Comparison of ENCODE assay signal across 9 cellular contexts in the genomic region with DNA sequence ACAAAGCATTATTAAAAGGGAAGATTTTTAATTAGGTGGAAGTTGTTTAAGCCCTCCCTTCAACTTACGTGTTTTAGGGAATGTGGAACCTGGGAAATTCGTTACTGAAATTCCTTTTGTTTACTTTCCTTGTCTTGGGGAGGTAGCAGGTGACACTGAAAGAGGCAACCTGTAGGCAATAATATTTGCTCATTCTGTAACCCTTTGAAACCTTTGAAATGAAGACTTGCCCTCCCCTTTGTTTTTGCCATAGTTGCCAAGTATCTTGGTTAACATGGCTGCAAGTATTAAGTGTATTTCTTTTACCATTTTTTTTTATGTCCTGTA. TPM values are rescaled to one million over a fixed set of nuclear protein-coding genes. Genes with fewer than 3 reads are reported as not detected.
A peak's percentile ranks its signal among the peaks of the same experiment; 100 is the strongest.
DNase-seq lines count a peak whose midpoint lies in the region; ATAC-seq and TF ChIP-seq lines count a peak whose summit lies in the region.
"Had no signal": no experiment of that assay in that cellular context is flagged by ENCODE, and none has a peak within 500 bp of the region (broad histone marks: within the 10 kb centered on the region; RNA-seq: fewer than 3 reads in every experiment).

No MANE protein-coding gene starts in this region.

- H3K79me2 ChIP-seq in HCT116 (ENCODE audit: insufficient read depth, low read length) = peaks cover 55% of the 10 kb centered on the region
- H3K79me2 ChIP-seq in hepatocyte = peaks cover 60% of the 10 kb centered on the region

- H3K36me3 ChIP-seq in HCT116 (ENCODE audit: control insufficient read depth in 1 of 2, insufficient read depth in 2 of 2, low read length in 2 of 2) (0 out of 4 replicates have a peak, but pooled peaks cover 0 to 5% of the 10 kb centered on the region in 2 experiments), hepatocyte (replicated peaks; ENCODE audit: insufficient read depth, low read depth) (no peaks in the 10 kb centered on the region), skeletal muscle tissue (ENCODE audit: control insufficient read depth in 3 of 3, insufficient read depth in 3 of 3, low read length in 3 of 3) (peaks cover 0 to 5% (median 0%) of the 10 kb centered on the region in 3 donors)

- POLR2A ChIA-PET in HCT116 (lab: Charles Lee) = no interaction called here
- POLR2A ChIA-PET in activated B cell treated with CpG ODN at 0.5 μM for 24 hours (lab: Charles Lee) = interaction anchor here (0.6 to 3.3 kb wide), 2 partner anchors 42 to 126 kb away, joined by 3 to 29 read pairs; no protein-coding TSS in a partner anchor

- 16% methylated on average over 2 of the region's 2 CpGs for WGBS in hepatocyte (ENCODE audit: low lambda C conversion rate, missing lambda C conversion rate)

- peaks cover 59% of the 10 kb centered on the region for H3K4me1 Mint-ChIP-seq in activated B cell treated with CpG ODN at 0.5 μM for 24 hours

- H3K9ac ChIP-seq in HCT116 (ENCODE audit: low read length) (peak overlapping the region; percentile 64; the same call in 1 of the 2 replicates), skeletal muscle tissue (ENCODE audit: low read depth in 1 of 3, low read length in 3 of 3) (peak overlapping the region in 1 of 3 donors; percentile 85)

- no peaks in the 10 kb centered on the region for H3K9me3 Mint-ChIP-seq in activated B cell treated with CpG ODN at 0.5 μM for 24 hours

- RAD21 ChIA-PET in HCT116 (lab: Charles Lee; ENCODE audit: low non-redundant PET in 1 of 2, low total read pairs in 2 of 2, uncharacterized antibody in 2 of 2, unreplicated experiment in 2 of 2) = no interaction called here

- intact Hi-C loops in HCT116 (cut with micrococcal nuclease) (loop anchor here (10.0 kb wide), 1 partner anchor 130 kb away; no protein-coding TSS in a partner anchor), activated B cell treated with CpG ODN at 0.5 μM for 24 hours (cut with micrococcal nuclease) (loop anchor here (2.0 to 10.0 kb wide), 3 partner anchors 130 to 1990 kb away; partner anchors contain the start of gene SETD4)

- TF ChIP-seq POLR2A in HCT116 (IDR thresholded peaks at IDR 0.05; ENCODE audit: borderline replicate concordance, extremely low read depth, insufficient read depth, insufficient read length) = no peak

- H3K27me3 ChIP-seq in HCT116 (ENCODE audit: insufficient read depth, low read length) = no peaks in the 10 kb centered on the region
- H3K27me3 ChIP-seq in hepatocyte = no peaks in the 10 kb centered on the region
- no peaks in the 10 kb centered on the region for H3K27me3 ChIP-seq in skeletal muscle tissue (ENCODE audit: control insufficient read depth in 3 of 3, insufficient read depth in 3 of 3, low read length in 3 of 3)

- no peak for TF ChIP-seq RAD21 in HCT116 (IDR thresholded peaks at IDR 0.05; ENCODE audit: low read depth)

- CTCF ChIA-PET in HCT116 (lab: Charles Lee) (no interaction called here), activated B cell treated with CpG ODN at 0.5 μM for 24 hours (lab: Charles Lee) (interaction anchor here (1.2 to 2.8 kb wide), 2 partner anchors 56 to 151 kb away, joined by 3 to 16 read pairs; no protein-coding TSS in a partner anchor)

- H4K20me1 ChIP-seq in HCT116 (ENCODE audit: insufficient read depth) = no peaks in the 10 kb centered on the region
- H4K20me1 ChIP-seq in hepatocyte (ENCODE audit: insufficient read depth, poor library complexity, severe bottlenecking) = peaks cover 42% of the 10 kb centered on the region

- peak overlapping the region; percentile 73 for H3K4me2 ChIP-seq in HCT116 (ENCODE audit: low read length)
- H3K4me2 ChIP-seq in hepatocyte = peak overlapping the region; percentile 88

- H3K4me1 ChIP-seq in HCT116 (ENCODE audit: control insufficient read depth in 1 of 2, insufficient read depth in 2 of 2, low read length in 2 of 2) = peaks cover 10 to 14% of the 10 kb centered on the region in 2 experiments
- peaks cover 23% of the 10 kb centered on the region for H3K4me1 ChIP-seq in hepatocyte (ENCODE audit: insufficient read depth)
- H3K4me1 ChIP-seq in skeletal muscle tissue (ENCODE audit: control insufficient read depth in 3 of 3, insufficient read depth in 3 of 3, low read length in 3 of 3) = peaks cover 30 to 35% (median 31%) of the 10 kb centered on the region in 3 donors

- peaks cover 23% of the 10 kb centered on the region for H3K36me3 Mint-ChIP-seq in activated B cell treated with CpG ODN at 0.5 μM for 24 hours (ENCODE audit: low read depth)

- H3K9me3 ChIP-seq in HCT116 (ENCODE audit: control insufficient read depth in 1 of 2, insufficient read depth in 1 of 2, low read depth in 1 of 2, low read length in 2 of 2) (no peaks in the 10 kb centered on the region), hepatocyte (ENCODE audit: low read depth) (no peaks in the 10 kb centered on the region), skeletal muscle tissue (ENCODE audit: control insufficient read depth in 3 of 3, low read length in 3 of 3) (no peaks in the 10 kb centered on the region)

- DNase-seq in HCT116 (ENCODE audit: low read depth, low spot score) (no peak), activated B cell treated with CpG ODN at 0.5 μM for 24 hours (no peak), hepatocyte (ENCODE audit: low spot score) (no peak), mesenteric fat pad (ENCODE audit: low spot score) (no peak), AG20443 (ENCODE audit: low spot score) (no peak), superior temporal gyrus (ENCODE audit: extremely low spot score) (no peak), NCI-H748 treated with DMSO at 0.1 percent for 48 hours (lab: John Stamatoyannopoulos, UW) (no peak)
- DNase-seq: NCI-H1694 treated with DMSO at 0.1 percent for 48 hours had no signal

- BruUV-seq in HCT116 (replicated peaks; lab: Mats Ljungman, UMichigan) = no TSS peak

- H3K27ac Mint-ChIP-seq in activated B cell treated with CpG ODN at 0.5 μM for 24 hours = no peak overlapping the region

- no peak overlapping the region for H3K4me3 ChIP-seq in HCT116 (replicated peaks in 1 of 2; ENCODE audit: low read depth in 1 of 2, low read length in 2 of 2)
- peak overlapping the region; percentile 69 for H3K4me3 ChIP-seq in hepatocyte
- H3K4me3 ChIP-seq in skeletal muscle tissue (ENCODE audit: low read length in 3 of 3) = peak overlapping the region in 2 of 3 donors; percentile 78 to 87

- H2AFZ ChIP-seq in HCT116 (ENCODE audit: low read depth, low read length, poor library complexity, severe bottlenecking) (no peak overlapping the region), hepatocyte (no peak overlapping the region)

- no peaks in the 10 kb centered on the region for H3K9me2 ChIP-seq in HCT116 (ENCODE audit: insufficient read depth)
- no peaks in the 10 kb centered on the region for H3K9me2 ChIP-seq in hepatocyte (replicated peaks; ENCODE audit: insufficient read depth)

- no peak for TF ChIP-seq CTCF in HCT116 (IDR thresholded peaks at IDR 0.05 in 2 of 3, conservative IDR thresholded peaks at IDR 0.05 in 1 of 3; ENCODE audit: borderline replicate concordance in 1 of 3, insufficient read depth in 1 of 3, low read depth in 2 of 3, low read length in 2 of 3)
- no peak for TF ChIP-seq CTCF in activated B cell treated with CpG ODN at 0.5 μM for 24 hours (IDR thresholded peaks at IDR 0.05)
- no peak for TF ChIP-seq CTCF in hepatocyte (IDR thresholded peaks at IDR 0.05; ENCODE audit: poor library complexity)

- H3K4me3 Mint-ChIP-seq in activated B cell treated with CpG ODN at 0.5 μM for 24 hours = peak overlapping the region; percentile 92

- no peaks in the 10 kb centered on the region for H3K27me3 Mint-ChIP-seq in activated B cell treated with CpG ODN at 0.5 μM for 24 hours

- H3K27ac ChIP-seq in HCT116 (ENCODE audit: low read depth, low read length) = no peak overlapping the region
- peak overlapping the region; percentile 92 for H3K27ac ChIP-seq in hepatocyte
- no peak overlapping the region for H3K27ac ChIP-seq in skeletal muscle tissue (ENCODE audit: low read depth, low read length)

- ATAC-seq in HCT116 = no peak
- no peak for ATAC-seq in activated B cell treated with CpG ODN at 0.5 μM for 24 hours (ENCODE audit: low read depth)

TF ChIP-seq in HCT116, 20 proteins besides CTCF, POLR2A, EP300 and RAD21:
- TF ChIP-seq EZH2 (IDR thresholded peaks at IDR 0.05) (no peak), SRF (IDR thresholded peaks at IDR 0.05; ENCODE audit: low read depth) (no peak)

RNA-seq across cellular contexts. Expression of gene MRPS6, which starts 1.7 kb away (rescaled TPM):
- total RNA-seq in HCT116 (2021; ENCODE audit: unreplicated experiment) (55.1 TPM), activated B cell treated with CpG ODN at 0.5 μM for 24 hours (40.2 and 40.5 TPM in 2 replicates), hepatocyte (54.9 and 72.3 TPM in 2 replicates), skeletal muscle tissue (18.8 TPM), mesenteric fat pad (69.3 TPM)
- polyA plus RNA-seq in HCT116 (2012) = 28.6 and 42.9 TPM in 2 replicates
- 188 and 201 TPM in 2 replicates for polyA plus RNA-seq in hepatocyte

RNA-seq across cellular contexts. Expression of gene SLC5A3, which starts 1.7 kb away (rescaled TPM):
- total RNA-seq in HCT116 (2021; ENCODE audit: unreplicated experiment) (11.8 TPM), activated B cell treated with CpG ODN at 0.5 μM for 24 hours (7.7 and 9.0 TPM in 2 replicates), hepatocyte (64.0 and 67.1 TPM in 2 replicates), skeletal muscle tissue (21.4 TPM), mesenteric fat pad (25.0 TPM)
- polyA plus RNA-seq in HCT116 (2012) = 2.3 and 2.8 TPM in 2 replicates
- 8.1 and 9.2 TPM in 2 replicates for polyA plus RNA-seq in hepatocyte

Comparison
In these comparisons a context has a peak if more than half of its experiments do, and no peak if none do; other contexts are left out.
1. H3K4me3 ChIP-seq: peak in hepatocyte (single experiment) and skeletal muscle tissue (2 of 3); none in HCT116 (0 of 2).